18 cellular contexts compared by ENCODE assay signal in the genomic region with DNA sequence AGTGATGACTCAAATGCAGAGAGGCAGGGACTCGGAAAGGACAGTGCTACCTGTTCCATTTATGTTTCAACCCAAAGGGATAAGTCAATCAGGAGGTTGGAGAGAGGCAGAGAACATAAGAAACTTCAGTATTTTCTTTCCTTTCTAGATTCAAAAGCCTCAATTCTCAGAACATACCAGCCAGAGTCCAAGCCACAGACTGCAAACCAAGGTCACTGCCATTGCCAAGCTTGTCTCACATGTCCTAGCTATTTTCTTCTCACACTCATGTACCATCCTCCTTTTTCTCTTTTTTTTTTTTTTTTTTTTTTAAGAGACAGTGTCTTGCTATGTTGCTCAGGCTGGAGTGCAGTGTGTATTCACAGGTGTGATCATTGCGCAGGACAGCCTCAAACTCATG.
"Had no signal": no experiment of that assay in that cellular context is flagged by ENCODE, and none has a peak within 500 bp of the region (broad histone marks: within the 10 kb centered on the region; RNA-seq: fewer than 3 reads in every experiment).

No MANE protein-coding gene starts in this region.

- H3K27ac ChIP-seq: colonic mucosa, left lung, right lobe of liver, thyroid gland had no signal

- DNase-seq: colonic mucosa; dermis blood vessel endothelial cell; foreskin melanocyte; islet precursor cell; left lung; mesenchymal stem cell; naive B cell; occipital lobe; right lobe of liver; spleen; stimulated activated CD4-positive, alpha-beta T cell treated with anti-CD3 and anti-CD28 coated beads, Interleukin-15, amount 100 ng/mL, for 24 hours; stimulated activated CD4-positive, alpha-beta T cell treated with anti-CD3 and anti-CD28 coated beads, Interleukin-1b, Interleukin-23, amount 100 ng/mL, for 48 hours; stimulated activated CD4-positive, alpha-beta T cell treated with anti-CD3 and anti-CD28 coated beads, Interleukin-4, amount 100 ng/mL, for 24 hours; stimulated activated naive CD8-positive, alpha-beta T cell treated with anti-CD3 and anti-CD28 coated beads, Interleukin-15, amount 100 ng/mL, for 72 hours had no signal

- H3K4me3 ChIP-seq: colonic mucosa, left lung, lung, pancreas, right lobe of liver, spleen, thyroid gland had no signal

- ATAC-seq: left lung; right lobe of liver; stimulated activated memory B cell treated with anti-CD40 and anti-IgM and Interleukin-4, amounts not matched to agents 10 μg/mL and 1 μg/mL and 100 μg/mL, for 72 hours; stimulated activated naive CD8-positive, alpha-beta T cell treated with anti-CD3 and anti-CD28 coated beads, Interleukin-15, amount 100 ng/mL, for 72 hours had no signal

- H3K9me3 ChIP-seq: colonic mucosa, left lung, pancreas, right lobe of liver, spleen, thyroid gland had no signal

- H3K27me3 ChIP-seq: colonic mucosa, left lung, pancreas, right lobe of liver, spleen, thyroid gland had no signal

- H3K36me3 ChIP-seq: colonic mucosa, left lung, pancreas, right lobe of liver, spleen, thyroid gland had no signal
